19 cellular contexts compared by ENCODE assay signal in the genomic region with DNA sequence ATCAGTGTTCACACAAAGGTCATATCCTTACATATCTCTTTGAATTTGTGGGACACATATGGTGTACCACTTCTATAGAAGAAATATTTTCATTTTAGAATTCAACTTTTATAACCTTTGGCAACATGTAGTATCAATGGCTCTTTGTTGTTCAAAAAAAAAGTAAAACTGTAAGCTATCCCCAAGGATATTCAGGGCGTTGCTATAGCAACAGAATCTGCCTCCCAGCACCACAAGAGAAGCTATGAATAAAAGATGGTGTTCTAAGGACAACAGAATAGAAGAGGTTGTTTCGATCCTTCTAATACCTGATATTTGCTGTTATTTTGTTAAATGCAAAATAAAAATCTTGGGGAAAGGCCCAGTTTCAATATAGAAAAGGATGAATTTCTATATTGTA.
DNase-seq lines count a peak whose midpoint lies in the region; ATAC-seq lines count a peak whose summit lies in the region.
"Had no signal": no experiment of that assay in that cellular context is flagged by ENCODE, and none has a peak within 500 bp of the region (broad histone marks: within the 10 kb centered on the region; RNA-seq: fewer than 3 reads in every experiment).

No MANE protein-coding gene starts in this region.

- H3K4me3 Mint-ChIP-seq in activated CD8-positive, alpha-beta memory T cell treated with anti-CD3 and anti-CD28 coated beads, Interleukin-2, amount 10 ng/mL, durations not matched to agents 7 days and 5 days: no peak overlapping the region
- H3K4me3 Mint-ChIP-seq: activated naive CD8-positive, alpha-beta T cell treated with anti-CD3 and anti-CD28 coated beads, Interleukin-2, amount 10 ng/mL, durations not matched to agents 7 days and 5 days; H9; mesothelial cell of epicardium; natural killer cell treated with Interleukin-12 subunit alpha and Interleukin-12 subunit beta and Interleukin-15 and Interleukin-18, amount 100 ng/mL, for 72 hours; T-helper 1 cell treated with Interleukin-12 subunit alpha and Interleukin-12 subunit beta and Interleukin-4 antibody, amounts not matched to agents 30 μg/mL and 1 μg/mL, for 36 hours had no signal

- peaks cover 10% of the 10 kb centered on the region for H3K27me3 Mint-ChIP-seq in activated CD8-positive, alpha-beta memory T cell treated with anti-CD3 and anti-CD28 coated beads, Interleukin-2, amount 10 ng/mL, durations not matched to agents 7 days and 5 days

- DNase-seq in NCI-H82 (lab: John Stamatoyannopoulos, UW): peak; percentile 4
- DNase-seq in NCI-H82 treated with DMSO at 0.1 percent for 48 hours (lab: John Stamatoyannopoulos, UW; ENCODE audit: unreplicated experiment): no peak
- DNase-seq in cerebellar cortex (ENCODE audit: low spot score): peak; percentile 6
- peak; percentile 85 for DNase-seq in medulla oblongata (ENCODE audit: extremely low spot score)
- DNase-seq in NK-92 treated with Interleukin-12 subunit alpha and Interleukin-12 subunit beta, amount 100 ng/mL, for 24 hours (lab: John Stamatoyannopoulos, UW): no peak
- DNase-seq in stimulated activated naive CD4-positive, alpha-beta T cell (lab: John Stamatoyannopoulos, UW): no peak
- DNase-seq in activated CD8-positive, alpha-beta memory T cell treated with anti-CD3 and anti-CD28 coated beads, Interleukin-2, amount 10 ng/mL, durations not matched to agents 7 days and 5 days: no peak
- no peak for DNase-seq in activated T-cell treated with anti-CD3 and anti-CD28 coated beads, Interleukin-2, amount 50 U/mL, for 48 hours
- DNase-seq: ACHN; activated CD4-positive, alpha-beta T cell treated with anti-CD3 and anti-CD28 coated beads, Interleukin-2, amount 50 U/mL, for 1 hour; activated naive CD8-positive, alpha-beta T cell treated with anti-CD3 and anti-CD28 coated beads, Interleukin-2, amount 10 ng/mL, durations not matched to agents 7 days and 5 days; Calu3; glutamatergic neuron; H9; NCI-H446 had no signal

- no peaks in the 10 kb centered on the region for H3K9me3 Mint-ChIP-seq in activated CD8-positive, alpha-beta memory T cell treated with anti-CD3 and anti-CD28 coated beads, Interleukin-2, amount 10 ng/mL, durations not matched to agents 7 days and 5 days (ENCODE audit: low read depth)
- H3K9me3 Mint-ChIP-seq: activated naive CD8-positive, alpha-beta T cell treated with anti-CD3 and anti-CD28 coated beads, Interleukin-2, amount 10 ng/mL, durations not matched to agents 7 days and 5 days; H9; mesothelial cell of epicardium; natural killer cell treated with Interleukin-12 subunit alpha and Interleukin-12 subunit beta and Interleukin-15 and Interleukin-18, amount 100 ng/mL, for 72 hours; T-helper 1 cell treated with Interleukin-12 subunit alpha and Interleukin-12 subunit beta and Interleukin-4 antibody, amounts not matched to agents 30 μg/mL and 1 μg/mL, for 36 hours had no signal

- H3K36me3 Mint-ChIP-seq in activated CD8-positive, alpha-beta memory T cell treated with anti-CD3 and anti-CD28 coated beads, Interleukin-2, amount 10 ng/mL, durations not matched to agents 7 days and 5 days: no peaks in the 10 kb centered on the region
- H3K36me3 Mint-ChIP-seq: activated naive CD8-positive, alpha-beta T cell treated with anti-CD3 and anti-CD28 coated beads, Interleukin-2, amount 10 ng/mL, durations not matched to agents 7 days and 5 days; mesothelial cell of epicardium; natural killer cell treated with Interleukin-12 subunit alpha and Interleukin-12 subunit beta and Interleukin-15 and Interleukin-18, amount 100 ng/mL, for 72 hours had no signal

- CTCF ChIA-PET in activated CD8-positive, alpha-beta memory T cell treated with anti-CD3 and anti-CD28 coated beads, Interleukin-2, amount 10 ng/mL, durations not matched to agents 7 days and 5 days (lab: Charles Lee): interaction anchor here (1.0 to 2.8 kb wide), 3 partner anchors 10 to 104 kb away, joined by 3 to 10 read pairs (median 4); no protein-coding TSS in a partner anchor

- H3K4me1 Mint-ChIP-seq in activated CD8-positive, alpha-beta memory T cell treated with anti-CD3 and anti-CD28 coated beads, Interleukin-2, amount 10 ng/mL, durations not matched to agents 7 days and 5 days: no peaks in the 10 kb centered on the region
- H3K4me1 Mint-ChIP-seq: activated naive CD8-positive, alpha-beta T cell treated with anti-CD3 and anti-CD28 coated beads, Interleukin-2, amount 10 ng/mL, durations not matched to agents 7 days and 5 days; H9 had no signal

- H3K27ac Mint-ChIP-seq in activated CD8-positive, alpha-beta memory T cell treated with anti-CD3 and anti-CD28 coated beads, Interleukin-2, amount 10 ng/mL, durations not matched to agents 7 days and 5 days: no peak overlapping the region
- H3K27ac Mint-ChIP-seq: activated naive CD8-positive, alpha-beta T cell treated with anti-CD3 and anti-CD28 coated beads, Interleukin-2, amount 10 ng/mL, durations not matched to agents 7 days and 5 days; H9; natural killer cell treated with Interleukin-12 subunit alpha and Interleukin-12 subunit beta and Interleukin-15 and Interleukin-18, amount 100 ng/mL, for 72 hours; T-helper 1 cell treated with Interleukin-12 subunit alpha and Interleukin-12 subunit beta and Interleukin-4 antibody, amounts not matched to agents 30 μg/mL and 1 μg/mL, for 36 hours had no signal

- no peak for ATAC-seq in activated CD8-positive, alpha-beta memory T cell treated with anti-CD3 and anti-CD28 coated beads, Interleukin-2, amount 10 ng/mL, durations not matched to agents 7 days and 5 days
- ATAC-seq: left lobe of liver; natural killer cell treated with Interleukin-12 subunit alpha and Interleukin-12 subunit beta and Interleukin-15 and Interleukin-18, amount 100 ng/mL, for 72 hours had no signal

Comparison
In these comparisons a context has a peak if more than half of its experiments do, and no peak if none do; other contexts are left out.
1. DNase-seq: peak in NCI-H82 (single experiment), cerebellar cortex (single experiment) and medulla oblongata (single experiment); none in NCI-H82 treated with DMSO at 0.1 percent for 48 hours (single experiment), NK-92 treated with Interleukin-12 subunit alpha and Interleukin-12 subunit beta, amount 100 ng/mL, for 24 hours (single experiment), stimulated activated naive CD4-positive, alpha-beta T cell (0 of 6), activated CD8-positive, alpha-beta memory T cell treated with anti-CD3 and anti-CD28 coated beads, Interleukin-2, amount 10 ng/mL, durations not matched to agents 7 days and 5 days (single experiment) and activated T-cell treated with anti-CD3 and anti-CD28 coated beads, Interleukin-2, amount 50 U/mL, for 48 hours (0 of 2).